8 cellular contexts compared by ENCODE assay signal in genomic region chr11:44565008-44565745, GRCh38. TPM values are rescaled to one million over a fixed set of nuclear protein-coding genes. Genes with fewer than 3 reads are reported as not detected.
DNase-seq lines count a peak whose midpoint lies in the region; ATAC-seq and TF ChIP-seq lines count a peak whose summit lies in the region.

Gene CD82 (plus strand): TSS chr11:44565663. CDS start chr11:44594663, 29,000 bp downstream.

- peaks cover 34 to 62% of the 10 kb centered on the region in 2 donors for H3K4me1 ChIP-seq in left lung

- peak; percentile 76 for ATAC-seq in GM19351 (IDR thresholded peaks at IDR 0.05; ENCODE audit: unreplicated experiment)
- ATAC-seq in HG03521 (IDR thresholded peaks at IDR 0.05; ENCODE audit: unreplicated experiment): peak; percentile 85
- ATAC-seq in left lung: peak; percentile 92

- peak within 1 kb of the TSS; percentile 85 to 86 for H3K4me3 Mint-ChIP-seq in CD14-positive monocyte

- H3K9me3 Mint-ChIP-seq in CD14-positive monocyte: peaks cover 0 to 1% (median 0%) of the 10 kb centered on the region in 7 donors

- intact Hi-C loops in CD14-positive monocyte (cut with micrococcal nuclease) (loop anchor here in 1 of 2 donors (10.0 kb wide), 1 partner anchor 350 kb away; no protein-coding TSS in a partner anchor), left lung (cut with DNase I) (no loop called here)

- H3K9me3 ChIP-seq in left lung: no peaks in the 10 kb centered on the region

- H3K27me3 ChIP-seq in left lung: no peaks in the 10 kb centered on the region

- H3K36me3 ChIP-seq in left lung: no peaks in the 10 kb centered on the region

- H3K36me3 Mint-ChIP-seq in CD14-positive monocyte: peaks cover 12 to 23% of the 10 kb centered on the region in 2 donors

- TF ChIP-seq CTCF in CD14-positive monocyte (IDR thresholded peaks at IDR 0.05) (peak; percentile 31), left lung (IDR thresholded peaks at IDR 0.05) (peak; percentile 15 to 50)

- peak within 1 kb of the TSS; percentile 96 to 99 (median 97) for H3K27ac Mint-ChIP-seq in CD14-positive monocyte

- H3K27ac ChIP-seq in left lung: peak within 1 kb of the TSS; percentile 96

- peak; percentile 99 for DNase-seq in CD14-positive monocyte (ENCODE audit: low spot score)
- DNase-seq in NCI-H69 (lab: John Stamatoyannopoulos, UW): peak; percentile 100
- DNase-seq in activated CD4-positive, alpha-beta T cell treated with anti-CD3 and anti-CD28 coated beads, Interleukin-2, amount 50 U/mL, for 1 hour: peak; percentile 96
- DNase-seq in dedifferentiated amniotic fluid mesenchymal stem cell (ENCODE audit: extremely low spot score): peak; percentile 99
- DNase-seq in left lung: peak; percentile 100
- DNase-seq in stimulated activated CD4-positive, alpha-beta T cell treated with anti-CD3 and anti-CD28 coated beads, Interleukin-2, amount 100 ng/mL, for 48 hours: peak; percentile 98 to 99

- peaks cover 3 to 5% (median 3%) of the 10 kb centered on the region in 3 donors for H3K27me3 Mint-ChIP-seq in CD14-positive monocyte (ENCODE audit: low read depth in 3 of 3)

- peaks cover 64% of the 10 kb centered on the region for H3K4me1 Mint-ChIP-seq in CD14-positive monocyte

- H3K4me3 ChIP-seq in left lung: peak within 1 kb of the TSS; percentile 60 to 64

RNA-seq across cellular contexts. Expression of gene CD82, which starts in this region (rescaled TPM):
- 10 to 100 TPM; 43.0 to 89.0 TPM for polyA plus RNA-seq in CD14-positive monocyte
- 100 to 1,000 TPM in 1 of 2 donors, 10 to 100 TPM in 1; 88.4 to 244 TPM for total RNA-seq in left lung

Comparison
In these comparisons a context has a peak if more than half of its experiments do, and no peak if none do; other contexts are left out.
1. Peak in every context shown above with its lines: DNase-seq, ATAC-seq, H3K4me3 ChIP-seq and H3K27ac ChIP-seq.